Comparison of ENCODE assay signal across 25 cellular contexts in genomic region chr22:48947636-48948035, GRCh38.
"Had no signal": no experiment of that assay in that cellular context is flagged by ENCODE, and none has a peak within 500 bp of the region (broad histone marks: within the 10 kb centered on the region; RNA-seq: fewer than 3 reads in every experiment).

No MANE protein-coding gene starts in this region.

- H3K27me3 Mint-ChIP-seq: activated naive CD4-positive, alpha-beta T cell treated with anti-CD3 and anti-CD28 coated beads, Interleukin-2, amount 10 ng/mL, durations not matched to agents 7 days and 5 days had no signal

- H3K9me3 Mint-ChIP-seq: activated naive CD4-positive, alpha-beta T cell treated with anti-CD3 and anti-CD28 coated beads, Interleukin-2, amount 10 ng/mL, durations not matched to agents 7 days and 5 days; activated naive CD8-positive, alpha-beta T cell treated with anti-CD3 and anti-CD28 coated beads for 36 hours; activated T-cell treated with anti-CD3 and anti-CD28 coated beads, Interleukin-2, amount 50 U/mL, for 72 hours; activated T-helper 2 cell treated with anti-CD3 and anti-CD28 coated beads, Interferon-gamma antibody, Interleukin-2, Interleukin-4, amounts not matched to agents 10 μg/mL and 5 μg/mL and 100 μg/mL, durations not matched to agents 14 hours and 24 hours and 36 hours had no signal

- H3K4me1 Mint-ChIP-seq: activated CD4-positive, alpha-beta T cell treated with anti-CD3 and anti-CD28 coated beads for 36 hours; activated naive CD4-positive, alpha-beta T cell treated with anti-CD3 and anti-CD28 coated beads, Interleukin-2, amount 10 ng/mL, durations not matched to agents 7 days and 5 days; activated naive CD8-positive, alpha-beta T cell treated with anti-CD3 and anti-CD28 coated beads for 36 hours had no signal

- ATAC-seq: activated CD4-positive, alpha-beta T cell treated with anti-CD3 and anti-CD28 coated beads for 36 hours; activated CD8-positive, alpha-beta T cell treated with anti-CD3 and anti-CD28 coated beads, Interleukin-2, amount 10 ng/mL, durations not matched to agents 7 days and 5 days; activated T-cell treated with anti-CD3 and anti-CD28 coated beads, Interleukin-2, amount 50 U/mL, for 72 hours; K562; Panc1; Right ventricle myocardium inferior had no signal

- H3K27ac Mint-ChIP-seq: activated CD4-positive, alpha-beta T cell treated with anti-CD3 and anti-CD28 coated beads for 36 hours; activated CD8-positive, alpha-beta T cell treated with anti-CD3 and anti-CD28 coated beads, Interleukin-2, amount 10 ng/mL, durations not matched to agents 7 days and 5 days; activated naive CD4-positive, alpha-beta T cell treated with anti-CD3 and anti-CD28 coated beads, Interleukin-2, amount 10 ng/mL, durations not matched to agents 7 days and 5 days; activated naive CD8-positive, alpha-beta T cell treated with anti-CD3 and anti-CD28 coated beads for 36 hours; activated T-cell treated with anti-CD3 and anti-CD28 coated beads, Interleukin-2, amount 50 U/mL, for 72 hours; activated T-helper 2 cell treated with anti-CD3 and anti-CD28 coated beads, Interferon-gamma antibody, Interleukin-2, Interleukin-4, amounts not matched to agents 10 μg/mL and 5 μg/mL and 100 μg/mL, durations not matched to agents 14 hours and 24 hours and 36 hours had no signal

- H3K4me3 Mint-ChIP-seq: activated CD4-positive, alpha-beta T cell treated with anti-CD3 and anti-CD28 coated beads for 36 hours; activated CD8-positive, alpha-beta T cell treated with anti-CD3 and anti-CD28 coated beads, Interleukin-2, amount 10 ng/mL, durations not matched to agents 7 days and 5 days; activated naive CD4-positive, alpha-beta T cell treated with anti-CD3 and anti-CD28 coated beads, Interleukin-2, amount 10 ng/mL, durations not matched to agents 7 days and 5 days; activated naive CD8-positive, alpha-beta T cell treated with anti-CD3 and anti-CD28 coated beads for 36 hours; activated T-cell treated with anti-CD3 and anti-CD28 coated beads, Interleukin-2, amount 50 U/mL, for 72 hours had no signal

- DNase-seq: activated CD4-positive, alpha-beta T cell treated with anti-CD3 and anti-CD28 coated beads for 36 hours; activated CD4-positive, alpha-beta T cell treated with anti-CD3 and anti-CD28 coated beads, Interleukin-2, amount 50 U/mL, for 1 hour; activated CD8-positive, alpha-beta T cell treated with anti-CD3 and anti-CD28 coated beads, Interleukin-2, amount 10 ng/mL, durations not matched to agents 7 days and 5 days; activated gamma-delta T cell treated with Interleukin-2 at 50 U/mL for 16 hours; activated naive CD8-positive, alpha-beta T cell treated with anti-CD3 and anti-CD28 coated beads for 36 hours; activated T-cell treated with anti-CD3 and anti-CD28 coated beads, Interleukin-2, amount 50 U/mL, for 72 hours; brain microvascular endothelial cell; Karpas-422; MM.1S; NCI-H1105; NCI-H1436; NCI-H1694 treated with DMSO at 0.1 percent for 48 hours; NCI-H2029 treated with DMSO at 0.1 percent for 48 hours; NCI-H510A; NCI-H526 treated with DMSO at 0.1 percent for 48 hours; NCI-H82; OCI-M1; RPMI8226; T-helper 1 cell; WERI-Rb-1 had no signal

- H3K36me3 Mint-ChIP-seq: activated naive CD4-positive, alpha-beta T cell treated with anti-CD3 and anti-CD28 coated beads, Interleukin-2, amount 10 ng/mL, durations not matched to agents 7 days and 5 days; activated naive CD8-positive, alpha-beta T cell treated with anti-CD3 and anti-CD28 coated beads for 36 hours had no signal
